In the genomic region with DNA sequence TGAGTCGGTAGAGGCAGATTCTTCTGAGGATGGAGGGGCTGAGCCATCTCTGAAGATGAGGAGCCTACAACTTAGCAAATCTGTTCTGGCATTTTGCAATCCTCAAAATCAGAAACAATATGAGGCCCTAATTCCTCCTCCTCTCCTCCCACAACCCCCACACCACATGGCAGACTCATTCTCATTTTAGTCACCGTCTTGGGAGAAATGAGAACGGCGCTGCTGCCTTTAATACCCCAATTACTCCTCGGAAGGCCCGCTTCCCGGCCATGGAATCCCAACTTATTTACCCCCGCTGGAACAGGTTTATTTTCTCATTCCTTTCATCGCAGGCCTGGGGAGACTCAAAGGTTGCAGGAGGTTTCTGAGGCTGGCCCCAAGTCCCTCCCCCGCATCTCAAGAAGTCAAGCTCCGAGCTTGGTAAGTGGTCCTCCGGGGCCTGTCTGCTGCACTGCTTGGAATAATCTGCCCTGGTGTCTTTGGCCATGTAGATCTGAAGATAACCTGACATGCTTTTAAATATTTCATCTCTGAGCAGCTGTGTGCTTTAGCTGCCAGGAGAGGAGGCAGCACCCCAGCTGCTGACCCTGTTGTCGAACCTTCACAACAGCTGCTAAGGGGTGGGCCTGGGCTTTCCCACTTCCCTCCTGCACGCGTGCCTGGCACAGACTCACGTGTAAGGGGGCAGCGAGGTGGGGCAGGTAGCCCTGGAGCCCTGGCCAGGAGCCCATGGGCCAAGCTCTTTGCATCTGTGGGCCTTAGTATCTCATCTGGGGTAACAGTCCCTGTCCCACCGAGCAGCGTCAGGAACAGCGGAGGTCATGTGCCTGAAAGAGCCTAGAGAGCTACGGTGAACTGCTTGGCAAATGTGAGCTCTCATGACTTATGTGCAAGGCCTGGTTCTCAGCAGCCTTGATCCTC, we compare ENCODE assay signal across 29 cellular contexts.
DNase-seq lines count a peak whose midpoint lies in the region; TF ChIP-seq lines count a peak whose summit lies in the region.
"Had no signal": no experiment of that assay in that cellular context is flagged by ENCODE, and none has a peak within 500 bp of the region (broad histone marks: within the 10 kb centered on the region; RNA-seq: fewer than 3 reads in every experiment).

No MANE protein-coding gene starts in this region.

- no peaks in the 10 kb centered on the region for H3K27me3 ChIP-seq in neural progenitor cell
- H3K27me3 ChIP-seq: ascending aorta had no signal

- peaks cover 31% of the 10 kb centered on the region for H3K4me1 ChIP-seq in neural progenitor cell
- H3K4me1 ChIP-seq: ascending aorta had no signal

- TF ChIP-seq CTCF in brain (conservative IDR thresholded peaks at IDR 0.05) (no peak), neural progenitor cell (IDR thresholded peaks at IDR 0.05) (no peak)

- H3K79me2 ChIP-seq in neural progenitor cell (ENCODE audit: low read depth): no peaks in the 10 kb centered on the region

- no peaks in the 10 kb centered on the region for H4K20me1 ChIP-seq in neural progenitor cell (ENCODE audit: low read depth)

- H3K27ac Mint-ChIP-seq in brain: peak overlapping the region in 3 of 5 experiments; percentile 8 to 77 (median 52)
- H3K27ac Mint-ChIP-seq in neural progenitor cell: peak overlapping the region; percentile 67
- H3K27ac Mint-ChIP-seq: activated CD8-positive, alpha-beta memory T cell treated with anti-CD3 and anti-CD28 coated beads, Interleukin-2, amount 10 ng/mL, durations not matched to agents 7 days and 5 days; activated naive CD8-positive, alpha-beta T cell treated with anti-CD3 and anti-CD28 coated beads, Interleukin-2, amount 10 ng/mL, durations not matched to agents 7 days and 5 days; CD8-positive, alpha-beta memory T cell; GM23338; mesothelial cell of epicardium; naive thymus-derived CD4-positive, alpha-beta T cell; T-helper 1 cell treated with Interleukin-12 subunit alpha and Interleukin-12 subunit beta and Interleukin-4 antibody, amounts not matched to agents 30 μg/mL and 1 μg/mL, for 36 hours had no signal

- peaks cover 13% of the 10 kb centered on the region for H3F3A ChIP-seq in neural progenitor cell (ENCODE audit: low read depth)

- H3K4me2 ChIP-seq in neural progenitor cell: no peak overlapping the region
- H3K4me2 ChIP-seq: GM23338, smooth muscle cell had no signal

- H3K36me3 Mint-ChIP-seq in brain: no peaks in the 10 kb centered on the region
- no peaks in the 10 kb centered on the region for H3K36me3 Mint-ChIP-seq in neural progenitor cell
- H3K36me3 Mint-ChIP-seq: activated CD8-positive, alpha-beta memory T cell treated with anti-CD3 and anti-CD28 coated beads, Interleukin-2, amount 10 ng/mL, durations not matched to agents 7 days and 5 days; activated naive CD8-positive, alpha-beta T cell treated with anti-CD3 and anti-CD28 coated beads, Interleukin-2, amount 10 ng/mL, durations not matched to agents 7 days and 5 days; CD8-positive, alpha-beta memory T cell; mesothelial cell of epicardium; naive thymus-derived CD4-positive, alpha-beta T cell had no signal

- no peak overlapping the region for H3K9ac ChIP-seq in neural progenitor cell

- no peaks in the 10 kb centered on the region for H3K27me3 Mint-ChIP-seq in brain
- peaks cover 7% of the 10 kb centered on the region for H3K27me3 Mint-ChIP-seq in neural progenitor cell (ENCODE audit: insufficient read depth, low read depth)
- H3K27me3 Mint-ChIP-seq: activated CD8-positive, alpha-beta memory T cell treated with anti-CD3 and anti-CD28 coated beads, Interleukin-2, amount 10 ng/mL, durations not matched to agents 7 days and 5 days had no signal

- no peaks in the 10 kb centered on the region for H3K36me3 ChIP-seq in neural progenitor cell
- H3K36me3 ChIP-seq: ascending aorta, thoracic aorta had no signal

- peaks cover 74% of the 10 kb centered on the region for H3K4me1 Mint-ChIP-seq in brain
- peaks cover 28% of the 10 kb centered on the region for H3K4me1 Mint-ChIP-seq in neural progenitor cell
- H3K4me1 Mint-ChIP-seq: activated CD8-positive, alpha-beta memory T cell treated with anti-CD3 and anti-CD28 coated beads, Interleukin-2, amount 10 ng/mL, durations not matched to agents 7 days and 5 days; CD8-positive, alpha-beta memory T cell; naive thymus-derived CD4-positive, alpha-beta T cell had no signal

- H2AFZ ChIP-seq in neural progenitor cell (replicated peaks): no peak overlapping the region
- H2AFZ ChIP-seq: GM23338 had no signal

- H3K9me3 ChIP-seq in neural progenitor cell (ENCODE audit: low read depth): no peaks in the 10 kb centered on the region
- H3K9me3 ChIP-seq: ascending aorta, thoracic aorta had no signal

- H3K9me3 Mint-ChIP-seq in brain (no peaks in the 10 kb centered on the region), neural progenitor cell (no peaks in the 10 kb centered on the region)
- H3K9me3 Mint-ChIP-seq: activated naive CD8-positive, alpha-beta T cell treated with anti-CD3 and anti-CD28 coated beads, Interleukin-2, amount 10 ng/mL, durations not matched to agents 7 days and 5 days; GM23338; mesothelial cell of epicardium; naive thymus-derived CD4-positive, alpha-beta T cell; T-helper 1 cell treated with Interleukin-12 subunit alpha and Interleukin-12 subunit beta and Interleukin-4 antibody, amounts not matched to agents 30 μg/mL and 1 μg/mL, for 36 hours had no signal

- DNase-seq in NCI-H2171 treated with DMSO at 0.1 percent for 48 hours (lab: John Stamatoyannopoulos, UW): peak; percentile 33
- no peak for DNase-seq in NCI-H2171 (lab: John Stamatoyannopoulos, UW)
- no peak for DNase-seq in neural progenitor cell (ENCODE audit: low spot score)
- DNase-seq in cerebellar cortex (ENCODE audit: low spot score): no peak
- DNase-seq in OCI-M1 (lab: John Stamatoyannopoulos, UW): no peak
- no peak for DNase-seq in GM19240 (ENCODE audit: insufficient read length, low spot score)
- DNase-seq: activated CD4-positive, alpha-beta T cell treated with anti-CD3 and anti-CD28 coated beads, Interleukin-2, amount 50 U/mL, for 4 hours; activated CD8-positive, alpha-beta memory T cell treated with anti-CD3 and anti-CD28 coated beads, Interleukin-2, amount 10 ng/mL, durations not matched to agents 7 days and 5 days; activated gamma-delta T cell treated with Interleukin-2 at 50 U/mL for 16 hours; activated naive CD8-positive, alpha-beta T cell treated with anti-CD3 and anti-CD28 coated beads, Interleukin-2, amount 10 ng/mL, durations not matched to agents 7 days and 5 days; activated T-cell treated with anti-CD3 and anti-CD28 coated beads, Interleukin-2, amount 50 U/mL, for 48 hours; AML-193; CD8-positive, alpha-beta memory T cell; Kasumi-1; MV-4-11; naive thymus-derived CD4-positive, alpha-beta T cell; NCI-H1436; NCI-H446 treated with DMSO at 0.1 percent for 48 hours; NCI-H774; stimulated activated CD4-positive, alpha-beta T cell treated with anti-CD3 and anti-CD28 coated beads, Interleukin-1b, Interleukin-23, amount 100 ng/mL, for 48 hours; stimulated activated naive CD4-positive, alpha-beta T cell treated with Interleukin-2 at 50 U/mL for 16 hours had no signal

- no peak overlapping the region for H3K4me3 ChIP-seq in neural progenitor cell
- H3K4me3 ChIP-seq: ascending aorta, GM23338, smooth muscle cell, thoracic aorta had no signal

- H3K4me3 Mint-ChIP-seq in brain: peak overlapping the region in 2 of 5 experiments; percentile 17 to 28
- no peak overlapping the region for H3K4me3 Mint-ChIP-seq in neural progenitor cell
- H3K4me3 Mint-ChIP-seq: activated CD8-positive, alpha-beta memory T cell treated with anti-CD3 and anti-CD28 coated beads, Interleukin-2, amount 10 ng/mL, durations not matched to agents 7 days and 5 days; activated naive CD8-positive, alpha-beta T cell treated with anti-CD3 and anti-CD28 coated beads, Interleukin-2, amount 10 ng/mL, durations not matched to agents 7 days and 5 days; CD8-positive, alpha-beta memory T cell; GM23338; mesothelial cell of epicardium; naive thymus-derived CD4-positive, alpha-beta T cell; T-helper 1 cell treated with Interleukin-12 subunit alpha and Interleukin-12 subunit beta and Interleukin-4 antibody, amounts not matched to agents 30 μg/mL and 1 μg/mL, for 36 hours had no signal

- H3K27ac ChIP-seq in neural progenitor cell (no peak overlapping the region), temporal lobe (ENCODE audit: low read depth, low read length) (peak overlapping the region; percentile 1)
- H3K27ac ChIP-seq: ascending aorta, thoracic aorta had no signal
